1 cellular context compared by ENCODE assay signal in the genomic region with DNA sequence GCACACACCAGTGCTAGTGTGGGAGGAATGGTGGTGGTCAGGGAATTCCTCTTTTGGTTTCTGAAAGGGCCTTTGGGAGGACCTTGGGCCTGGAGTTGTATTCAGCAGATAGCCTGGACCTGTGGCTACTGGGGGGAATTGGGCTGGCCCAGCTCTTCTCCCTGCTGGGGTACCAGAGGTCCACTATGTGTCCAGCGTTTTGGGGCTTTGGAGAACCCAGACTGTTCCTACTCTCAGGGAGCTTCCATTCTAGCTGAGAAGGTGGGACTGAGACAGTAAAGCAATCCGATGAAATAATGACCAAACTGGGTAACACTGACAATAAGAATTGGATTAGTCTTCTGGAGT.
TF ChIP-seq lines count a peak whose summit lies in the region.

No MANE protein-coding gene starts in this region.

TF ChIP-seq in IMR-90, 13 proteins besides CTCF, POLR2A, EP300 and RAD21:
- TF ChIP-seq RCOR1 (IDR thresholded peaks at IDR 0.05; ENCODE audit: insufficient replicate concordance, low read length): no peak
- TF ChIP-seq MXI1 (IDR thresholded peaks at IDR 0.05; ENCODE audit: borderline replicate concordance, low read depth, low read length): no peak
- TF ChIP-seq MAZ (IDR thresholded peaks at IDR 0.05; ENCODE audit: borderline replicate concordance, low read depth, low read length): no peak
- TF ChIP-seq, protein P1, sequence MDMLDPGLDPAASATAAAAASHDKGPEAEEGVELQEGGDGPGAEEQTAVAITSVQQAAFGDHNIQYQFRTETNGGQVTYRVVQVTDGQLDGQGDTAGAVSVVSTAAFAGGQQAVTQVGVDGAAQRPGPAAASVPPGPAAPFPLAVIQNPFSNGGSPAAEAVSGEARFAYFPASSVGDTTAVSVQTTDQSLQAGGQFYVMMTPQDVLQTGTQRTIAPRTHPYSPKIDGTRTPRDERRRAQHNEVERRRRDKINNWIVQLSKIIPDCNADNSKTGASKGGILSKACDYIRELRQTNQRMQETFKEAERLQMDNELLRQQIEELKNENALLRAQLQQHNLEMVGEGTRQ (IDR thresholded peaks at IDR 0.05; ENCODE audit: low read depth, low read length): no peak
- TF ChIP-seq CHD1 (IDR thresholded peaks at IDR 0.05; ENCODE audit: low read depth, low read length): no peak
- TF ChIP-seq MAFK (IDR thresholded peaks at IDR 0.05; ENCODE audit: low read depth, low read length): no peak
- TF ChIP-seq SMC3 (IDR thresholded peaks at IDR 0.05; ENCODE audit: low read depth, low read length): no peak
- no peak for TF ChIP-seq RFX5 (IDR thresholded peaks at IDR 0.05; ENCODE audit: low read depth, low read length)
- TF ChIP-seq BHLHE40 (IDR thresholded peaks at IDR 0.05; ENCODE audit: low read depth, low read length): no peak
- no peak for TF ChIP-seq ELK1 (IDR thresholded peaks at IDR 0.05; ENCODE audit: borderline replicate concordance, low read depth, low read length)
- no peak for TF ChIP-seq FOS (IDR thresholded peaks at IDR 0.05; ENCODE audit: low read depth, low read length)
- no peak for TF ChIP-seq CEBPB (IDR thresholded peaks at IDR 0.05; ENCODE audit: low read depth, low read length)
